ENCODE assay signal across 25 cellular contexts in the genomic region with DNA sequence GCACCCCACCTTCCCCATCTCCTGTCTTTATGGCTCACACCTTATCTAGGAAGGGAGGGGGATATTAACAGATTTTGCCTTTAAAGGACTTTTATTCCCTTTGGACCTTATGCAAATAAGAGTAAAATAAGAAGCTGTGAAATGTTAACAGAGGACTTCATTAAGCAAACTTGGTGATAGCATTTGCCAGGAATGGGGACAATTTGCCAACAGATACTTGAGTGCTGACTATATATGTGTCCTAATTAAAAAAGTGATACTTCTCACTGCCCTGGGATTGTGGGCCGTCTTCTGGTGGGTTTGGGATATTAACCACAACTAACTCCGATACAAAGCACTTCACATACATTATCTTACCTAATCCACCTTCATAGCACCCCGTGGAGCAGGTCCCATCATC.
"Had no signal": no experiment of that assay in that cellular context is flagged by ENCODE, and none has a peak within 500 bp of the region (broad histone marks: within the 10 kb centered on the region; RNA-seq: fewer than 3 reads in every experiment).

No MANE protein-coding gene starts in this region.

- DNase-seq: dermis blood vessel endothelial cell; effector memory CD4-positive, alpha-beta T cell; foreskin melanocyte; glutamatergic neuron; heart right ventricle; hippocampal formation; immature natural killer cell; islet precursor cell; kidney glomerular epithelial cell; left colon; left ventricle myocardium inferior; mammary epithelial cell; mesendoderm; midbrain; naive thymus-derived CD4-positive, alpha-beta T cell; right lobe of liver; stimulated activated CD4-positive, alpha-beta T cell treated with anti-CD3 and anti-CD28 coated beads, Interleukin-12 subunit alpha, Interleukin-12 subunit beta, amount 100 ng/mL, for 4 hours; stimulated activated CD4-positive, alpha-beta T cell treated with anti-CD3 and anti-CD28 coated beads, Interleukin-1b, Interleukin-23, amount 100 ng/mL, for 48 hours; stimulated activated CD4-positive, alpha-beta T cell treated with anti-CD3 and anti-CD28 coated beads, Interleukin-4, amount 100 ng/mL, for 1 hour; stimulated activated CD8-positive, alpha-beta memory T cell treated with anti-CD3 and anti-CD28 coated beads, Interleukin-4, amount 100 ng/mL, for 48 hours; stimulated activated naive CD4-positive, alpha-beta T cell; stimulated activated naive CD8-positive, alpha-beta T cell treated with anti-CD3 and anti-CD28 coated beads, Interleukin-15, amount 100 ng/mL, for 72 hours; transverse colon; upper lobe of right lung; uterus had no signal

- ATAC-seq: heart right ventricle; left colon; naive thymus-derived CD4-positive, alpha-beta T cell; right lobe of liver; stimulated activated naive CD8-positive, alpha-beta T cell treated with anti-CD3 and anti-CD28 coated beads, Interleukin-15, amount 100 ng/mL, for 72 hours; upper lobe of right lung had no signal
